In the genomic region with DNA sequence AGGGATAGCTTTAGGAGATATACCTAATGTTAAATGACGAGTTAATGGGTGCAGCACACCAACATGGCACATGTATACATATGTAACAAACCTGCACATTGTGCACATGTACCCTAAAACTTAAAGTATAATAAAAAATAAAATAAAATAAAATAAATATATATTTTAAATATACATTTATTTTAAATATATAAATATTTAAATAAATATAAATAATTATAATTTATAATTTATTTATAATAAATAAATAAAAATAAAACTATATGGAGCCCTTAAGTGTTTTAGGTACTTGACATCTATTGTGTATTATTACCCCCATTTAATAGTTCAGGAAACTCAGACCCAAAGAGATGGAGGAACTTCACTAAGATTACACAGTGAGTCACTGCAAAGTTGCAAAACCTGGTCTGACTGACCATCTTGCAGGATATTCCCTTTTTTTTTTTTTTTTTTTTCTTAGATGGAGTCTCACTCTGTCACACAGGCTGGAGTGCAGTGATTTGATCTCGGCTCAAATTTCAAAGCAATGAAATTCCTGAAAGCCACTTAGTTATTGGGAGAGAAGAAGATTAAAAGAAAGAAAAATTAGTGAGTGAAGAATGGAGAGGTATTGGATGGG, we compare ENCODE assay signal across 12 cellular contexts. TPM values are rescaled to one million over a fixed set of nuclear protein-coding genes. Genes with fewer than 3 reads are reported as not detected.
A peak's percentile ranks its signal among the peaks of the same experiment; 100 is the strongest.
DNase-seq lines count a peak whose midpoint lies in the region; ATAC-seq, FAIRE-seq and TF ChIP-seq lines count a peak whose summit lies in the region.
"Had no signal": no experiment of that assay in that cellular context is flagged by ENCODE, and none has a peak within 500 bp of the region (broad histone marks: within the 10 kb centered on the region; RNA-seq: fewer than 3 reads in every experiment).

No MANE protein-coding gene starts in this region.

- H3K36me3 ChIP-seq in HepG2 (replicated peaks in 1 of 2; ENCODE audit: control insufficient read depth in 1 of 2, insufficient read depth in 2 of 2, low read length in 2 of 2) (no peaks in the 10 kb centered on the region), uterus (no peaks in the 10 kb centered on the region)
- H3K36me3 ChIP-seq: heart right ventricle had no signal

- CTCF ChIA-PET in HepG2 (lab: Yijun Ruan, JAX; ENCODE audit: low intra/inter-chr PET ratio, low total read pairs): no interaction called here

- no peak for TF ChIP-seq RAD21 in HepG2 (CRISPR knock-in tag; IDR thresholded peaks at IDR 0.05)

- H3K9ac ChIP-seq in HepG2 (ENCODE audit: insufficient read depth, low read depth, low read length): no peak overlapping the region

- no peak for FAIRE-seq in HepG2 (lab: Jason Lieb, UNC)

- in situ Hi-C loops in Caki2 (cut with HindIII; ENCODE audit: low pct_unique_long_range_greater_than_20kb, low sequenced_read_pairs): no loop called here
- in situ Hi-C loops in HepG2 (cut with HindIII; ENCODE audit: extremely low pct_ligation_motif_present, low pct_unique_long_range_greater_than_20kb): no loop called here

- H3K79me2 ChIP-seq in HepG2 (ENCODE audit: insufficient read depth, low read length): no peaks in the 10 kb centered on the region

- TF ChIP-seq CTCF in HepG2 (CRISPR knock-in tag; IDR thresholded peaks at IDR 0.05) (no peak), uterus (IDR thresholded peaks at IDR 0.05) (no peak)

- DNase-seq in Caki2 (ENCODE audit: low read depth) (peak; percentile 12), LoVo (ENCODE audit: low spot score) (peak; percentile 37), astrocyte of the hippocampus (ENCODE audit: low read depth, low spot score) (peak; percentile 45), HepG2 (ENCODE audit: low spot score) (peak; percentile 12), T-helper 1 cell (no peak), uterus (no peak), cardiac septum (ENCODE audit: low spot score) (no peak)
- DNase-seq: H7; heart right ventricle; NCI-H1048; stimulated activated CD8-positive, alpha-beta memory T cell treated with anti-CD3 and anti-CD28 coated beads, Interleukin-4, amount 100 ng/mL, for 48 hours had no signal

- TF ChIP-seq EP300 in HepG2 (IDR thresholded peaks at IDR 0.05; ENCODE audit: low read depth in 2 of 2, low read length in 2 of 2): no peak
- no peak for TF ChIP-seq EP300 in HepG2 (CRISPR knock-in tag; IDR thresholded peaks at IDR 0.05; ENCODE audit: borderline replicate concordance)

- POLR2A ChIA-PET in HepG2 (lab: Yijun Ruan, JAX): no interaction called here

- no peaks in the 10 kb centered on the region for H4K20me1 ChIP-seq in HepG2 (ENCODE audit: insufficient read depth, low read length)

- H3K4me2 ChIP-seq in HepG2 (ENCODE audit: low read depth, low read length): no peak overlapping the region

- H3K4me1 ChIP-seq in HepG2 (ENCODE audit: insufficient read depth, low read length): peaks cover 9% of the 10 kb centered on the region; the same call in 1 of the 2 replicates
- H3K4me1 ChIP-seq in uterus: no peaks in the 10 kb centered on the region

- H3K27me3 ChIP-seq in HepG2 (ENCODE audit: control insufficient read depth in 1 of 2, insufficient read depth in 2 of 2, low read length in 2 of 2) (no peaks in the 10 kb centered on the region), uterus (no peaks in the 10 kb centered on the region)

- intact Hi-C loops in HepG2 (cut with micrococcal nuclease; ENCODE audit: unreplicated experiment): no loop called here
- intact Hi-C loops in uterus (cut with DNase I; ENCODE audit: low total_unique reads): no loop called here
- intact Hi-C loops in cardiac septum (cut with DNase I): no loop called here

- H3K4me3 ChIP-seq in HepG2 (replicated peaks in 1 of 3; ENCODE audit: insufficient read depth in 1 of 3, low read depth in 2 of 3, low read length in 3 of 3) (no peak overlapping the region), uterus (no peak overlapping the region)
- H3K4me3 ChIP-seq: heart right ventricle had no signal

- no peak for TF ChIP-seq POLR2A in HepG2 (IDR thresholded peaks at IDR 0.05; ENCODE audit: insufficient read depth in 1 of 2, low read depth in 2 of 2, low read length in 2 of 2)
- no peak for TF ChIP-seq POLR2A in uterus (IDR thresholded peaks at IDR 0.05)

- H3K27ac ChIP-seq in HepG2 (ENCODE audit: extremely low read length, insufficient read depth, low read length): no peak overlapping the region
- no peak overlapping the region for H3K27ac ChIP-seq in uterus
- H3K27ac ChIP-seq: heart right ventricle had no signal

- H2AFZ ChIP-seq in HepG2 (ENCODE audit: low read length): no peak overlapping the region

- H3K9me3 ChIP-seq in HepG2 (ENCODE audit: low read length): no peaks in the 10 kb centered on the region
- no peaks in the 10 kb centered on the region for H3K9me3 ChIP-seq in uterus

- 28% methylated on average over 2 of the region's 2 CpGs for WGBS in HepG2 (ENCODE audit: low lambda C conversion rate)

- BruUV-seq in HepG2 (replicated peaks; lab: Mats Ljungman, UMichigan): no TSS peak

- ATAC-seq in HepG2 (no peak), GM19455 (IDR thresholded peaks at IDR 0.05; ENCODE audit: unreplicated experiment) (no peak)
- ATAC-seq: heart right ventricle had no signal

TF ChIP-seq in HepG2, 621 proteins besides CTCF, POLR2A, EP300 and RAD21:
- peak; percentile 12; the same call in 1 of the 2 replicates for TF ChIP-seq CEBPB (IDR thresholded peaks at IDR 0.05; ENCODE audit: borderline replicate concordance, low read depth, low read length)
- TF ChIP-seq ZNF761 (CRISPR knock-in tag; conservative IDR thresholded peaks at IDR 0.05): no peak

RNA-seq across cellular contexts. Expression of a gene that starts 5.8 kb away (rescaled TPM):
- not detected in 2 replicates for total RNA-seq in Caki2 (2014; rRNA removed; shearing (Covaris generic); ENCODE audit: low replicate concordance)
- total RNA-seq in HepG2 (2016; rRNA removed; fragmentation: Illumina TruSeq; extraction: Trizol): not detected in 2 replicates
- not detected in 2 replicates for total RNA-seq in HepG2 (2016; cell fraction: cytosol; rRNA removed; fragmentation: Illumina TruSeq; extraction: Trizol; ENCODE audit: low read depth)
- total RNA-seq in HepG2 (2016; cell fraction: insoluble cytoplasmic fraction; rRNA removed; fragmentation: Illumina TruSeq; extraction: Trizol): not detected in 2 replicates
- not detected in 2 replicates for total RNA-seq in HepG2 (2016; cell fraction: membrane; rRNA removed; fragmentation: Illumina TruSeq; extraction: Trizol)
- not detected in 2 replicates for total RNA-seq in HepG2 (2016; cell fraction: nucleus; rRNA removed; fragmentation: Illumina TruSeq; extraction: Trizol)
- polyA plus RNA-seq in HepG2 (2011; rRNA removed): not detected in 2 replicates
- polyA plus RNA-seq in HepG2 (2011; cell fraction: cytosol; rRNA removed): not detected in 2 replicates
- polyA plus RNA-seq in HepG2 (2011; cell fraction: nucleus; rRNA removed): not detected in 2 replicates
- polyA plus RNA-seq in HepG2 (2012): not detected in 2 replicates
- not detected in 2 replicates for polyA plus RNA-seq in HepG2 (2016; cell fraction: cytosol; fragmentation: Illumina TruSeq; extraction: Trizol; ENCODE audit: low read depth)
- not detected in 2 replicates for polyA plus RNA-seq in HepG2 (2016; cell fraction: insoluble cytoplasmic fraction; fragmentation: Illumina TruSeq; extraction: Trizol; ENCODE audit: low read depth)
- polyA plus RNA-seq in HepG2 (2016; cell fraction: membrane; fragmentation: Illumina TruSeq; extraction: Trizol; ENCODE audit: low read depth): not detected in 2 replicates
- polyA plus RNA-seq in HepG2 (2016; cell fraction: nucleus; fragmentation: Illumina TruSeq; extraction: Trizol; ENCODE audit: insufficient read depth, low read depth): not detected in 2 replicates
- not detected in 2 replicates for polyA minus RNA-seq in HepG2 (2011; rRNA and poly(A)+ RNA removed; ENCODE audit: low replicate concordance)
- polyA minus RNA-seq in HepG2 (2011; cell fraction: cytosol; rRNA and poly(A)+ RNA removed): not detected in 2 replicates
- polyA minus RNA-seq in HepG2 (2011; cell fraction: nucleus; rRNA and poly(A)+ RNA removed): not detected in 2 replicates
- total RNA-seq in uterus: not detected
- total RNA-seq in cardiac septum: not detected
- total RNA-seq: H7, heart right ventricle had no signal
- polyA plus RNA-seq: heart right ventricle had no signal

RNA-seq across cellular contexts. Expression of a gene that starts 13.3 kb away (rescaled TPM):
- not detected in 2 replicates for total RNA-seq in Caki2 (2014; rRNA removed; shearing (Covaris generic); ENCODE audit: low replicate concordance)
- total RNA-seq in HepG2 (2016; rRNA removed; fragmentation: Illumina TruSeq; extraction: Trizol) (not detected in 2 replicates), uterus (not detected), cardiac septum (0.13 TPM)
- not detected in 2 replicates for total RNA-seq in HepG2 (2016; cell fraction: cytosol; rRNA removed; fragmentation: Illumina TruSeq; extraction: Trizol; ENCODE audit: low read depth)
- total RNA-seq in HepG2 (2016; cell fraction: insoluble cytoplasmic fraction; rRNA removed; fragmentation: Illumina TruSeq; extraction: Trizol): not detected in 2 replicates
- not detected in 2 replicates for total RNA-seq in HepG2 (2016; cell fraction: membrane; rRNA removed; fragmentation: Illumina TruSeq; extraction: Trizol)
- not detected in 2 replicates for total RNA-seq in HepG2 (2016; cell fraction: nucleus; rRNA removed; fragmentation: Illumina TruSeq; extraction: Trizol)
- polyA plus RNA-seq in HepG2 (2011; rRNA removed): 0.05 TPM in 1 of 2 replicates, not detected in the other
- not detected in 2 replicates for polyA plus RNA-seq in HepG2 (2011; cell fraction: cytosol; rRNA removed)
- not detected in 2 replicates for polyA plus RNA-seq in HepG2 (2011; cell fraction: nucleus; rRNA removed)
- not detected in 2 replicates for polyA plus RNA-seq in HepG2 (2012)
- polyA plus RNA-seq in HepG2 (2016; cell fraction: cytosol; fragmentation: Illumina TruSeq; extraction: Trizol; ENCODE audit: low read depth): not detected in 2 replicates
- polyA plus RNA-seq in HepG2 (2016; cell fraction: insoluble cytoplasmic fraction; fragmentation: Illumina TruSeq; extraction: Trizol; ENCODE audit: low read depth): not detected in 2 replicates
- polyA plus RNA-seq in HepG2 (2016; cell fraction: membrane; fragmentation: Illumina TruSeq; extraction: Trizol; ENCODE audit: low read depth): not detected in 2 replicates
- not detected in 2 replicates for polyA plus RNA-seq in HepG2 (2016; cell fraction: nucleus; fragmentation: Illumina TruSeq; extraction: Trizol; ENCODE audit: insufficient read depth, low read depth)
- polyA minus RNA-seq in HepG2 (2011; rRNA and poly(A)+ RNA removed; ENCODE audit: low replicate concordance): not detected in 2 replicates
- not detected in 2 replicates for polyA minus RNA-seq in HepG2 (2011; cell fraction: cytosol; rRNA and poly(A)+ RNA removed)
- polyA minus RNA-seq in HepG2 (2011; cell fraction: nucleus; rRNA and poly(A)+ RNA removed): not detected in 2 replicates

Comparison
In these comparisons a context has a peak if more than half of its experiments do, and no peak if none do; other contexts are left out.
1. DNase-seq: peak in Caki2 (single experiment), LoVo (single experiment), astrocyte of the hippocampus (single experiment) and HepG2 (single experiment); none in T-helper 1 cell (0 of 5), uterus (0 of 2) and cardiac septum (single experiment).